ENCODE assay signal across 32 cellular contexts in the genomic region with DNA sequence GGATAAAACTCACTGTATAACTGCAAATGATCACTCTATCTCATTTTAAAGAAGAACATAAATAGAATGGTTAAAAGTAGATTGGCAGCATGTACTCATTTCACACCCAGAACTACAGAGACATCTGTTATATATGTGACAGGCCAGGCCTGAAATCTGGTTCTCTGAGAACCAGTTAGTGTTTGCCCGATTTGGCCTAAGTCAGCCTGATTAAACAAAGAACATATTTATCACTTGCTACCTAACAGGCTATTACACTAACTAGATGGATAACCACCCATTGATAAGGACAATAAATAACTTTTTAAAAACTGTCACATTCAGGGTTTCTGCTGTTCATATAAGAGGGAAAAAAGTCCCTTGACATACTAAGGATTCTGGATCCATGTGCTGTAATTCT.
"Had no signal": no experiment of that assay in that cellular context is flagged by ENCODE, and none has a peak within 500 bp of the region (broad histone marks: within the 10 kb centered on the region; RNA-seq: fewer than 3 reads in every experiment).

No MANE protein-coding gene starts in this region.

- H3K27ac Mint-ChIP-seq: activated CD4-positive, alpha-beta memory T cell treated with anti-CD3 and anti-CD28 coated beads, Interleukin-2, amount 10 ng/mL, durations not matched to agents 7 days and 5 days; activated CD4-positive, alpha-beta T cell treated with anti-CD3 and anti-CD28 coated beads, Interleukin-2, amount 10 ng/mL, durations not matched to agents 7 days and 5 days; activated naive CD8-positive, alpha-beta T cell; activated T-helper 17 cell treated with anti-CD3 and anti-CD28 coated beads, Interleukin-2, amount 50 U/mL, for 72 hours; WTC11 had no signal

- H3K27me3 ChIP-seq: breast epithelium, cardiac muscle cell, colonic mucosa, esophagus squamous epithelium, gastroesophageal sphincter, heart right ventricle had no signal

- H3K36me3 Mint-ChIP-seq: activated naive CD8-positive, alpha-beta T cell had no signal

- H3K27me3 Mint-ChIP-seq: activated CD4-positive, alpha-beta memory T cell treated with anti-CD3 and anti-CD28 coated beads, Interleukin-2, amount 10 ng/mL, durations not matched to agents 7 days and 5 days; activated CD4-positive, alpha-beta T cell treated with anti-CD3 and anti-CD28 coated beads, Interleukin-2, amount 10 ng/mL, durations not matched to agents 7 days and 5 days; activated T-helper 17 cell treated with anti-CD3 and anti-CD28 coated beads, Interleukin-2, amount 50 U/mL, for 72 hours had no signal

- H3K27ac ChIP-seq: breast epithelium, cardiac muscle cell, colonic mucosa, epithelial cell of prostate, esophagus squamous epithelium, gastroesophageal sphincter, heart right ventricle had no signal

- H3K9me3 Mint-ChIP-seq: activated CD4-positive, alpha-beta memory T cell treated with anti-CD3 and anti-CD28 coated beads, Interleukin-2, amount 10 ng/mL, durations not matched to agents 7 days and 5 days; activated CD4-positive, alpha-beta T cell treated with anti-CD3 and anti-CD28 coated beads, Interleukin-2, amount 10 ng/mL, durations not matched to agents 7 days and 5 days; activated T-cell treated with anti-CD3 and anti-CD28 coated beads, Interleukin-2, amount 50 U/mL, for 4 hours; activated T-helper 17 cell treated with anti-CD3 and anti-CD28 coated beads, Interleukin-2, amount 50 U/mL, for 72 hours had no signal

- DNase-seq: activated CD4-positive, alpha-beta memory T cell treated with anti-CD3 and anti-CD28 coated beads, Interleukin-2, amount 10 ng/mL, durations not matched to agents 7 days and 5 days; activated CD4-positive, alpha-beta T cell treated with anti-CD3 and anti-CD28 coated beads for 1 hour; activated CD4-positive, alpha-beta T cell treated with anti-CD3 and anti-CD28 coated beads for 4 hours; activated CD4-positive, alpha-beta T cell treated with anti-CD3 and anti-CD28 coated beads, Interleukin-2, amount 10 ng/mL, durations not matched to agents 7 days and 5 days; activated CD4-positive, alpha-beta T cell treated with anti-CD3 and anti-CD28 coated beads, Interleukin-2, amount 50 U/mL, for 4 hours; activated CD8-positive, alpha-beta memory T cell treated with anti-CD3 and anti-CD28 coated beads, Interleukin-2, amount 50 U/mL, for 48 hours; activated effector memory CD4-positive, alpha-beta T cell treated with Interleukin-2 at 50 U/mL for 16 hours; activated gamma-delta T cell treated with Interleukin-2 at 50 U/mL for 16 hours; activated naive CD4-positive, alpha-beta T cell treated with anti-CD3 and anti-CD28 coated beads, Interleukin-2, amount 50 U/mL, for 16 hours; activated naive CD4-positive, alpha-beta T cell treated with Interleukin-2 at 50 U/mL for 16 hours; activated T-cell treated with anti-CD3 and anti-CD28 coated beads for 4 hours; activated T-cell treated with anti-CD3 and anti-CD28 coated beads, Interleukin-2, amount 50 U/mL, for 4 hours; amniotic stem cell; anterior cingulate cortex; central memory CD4-positive, alpha-beta T cell; cerebellar nuclear complex; colonic mucosa; effector CD8-positive, alpha-beta T cell; esophagus squamous epithelium; foreskin melanocyte; heart right ventricle; T-helper 2 cell had no signal

- H3K36me3 ChIP-seq: breast epithelium, cardiac muscle cell, colonic mucosa, esophagus squamous epithelium, gastroesophageal sphincter, heart right ventricle had no signal

- H3K4me3 ChIP-seq: breast epithelium, cardiac muscle cell, colonic mucosa, esophagus squamous epithelium, gastroesophageal sphincter, heart right ventricle had no signal

- FAIRE-seq: astrocyte, endometrium, endothelial cell of umbilical vein had no signal

- H3K4me3 Mint-ChIP-seq: activated CD4-positive, alpha-beta memory T cell treated with anti-CD3 and anti-CD28 coated beads, Interleukin-2, amount 10 ng/mL, durations not matched to agents 7 days and 5 days; activated CD4-positive, alpha-beta T cell treated with anti-CD3 and anti-CD28 coated beads, Interleukin-2, amount 10 ng/mL, durations not matched to agents 7 days and 5 days; activated naive CD8-positive, alpha-beta T cell; activated T-cell treated with anti-CD3 and anti-CD28 coated beads, Interleukin-2, amount 50 U/mL, for 4 hours; activated T-helper 17 cell treated with anti-CD3 and anti-CD28 coated beads, Interleukin-2, amount 50 U/mL, for 72 hours; WTC11 had no signal

- H3K4me1 Mint-ChIP-seq: activated CD4-positive, alpha-beta memory T cell treated with anti-CD3 and anti-CD28 coated beads, Interleukin-2, amount 10 ng/mL, durations not matched to agents 7 days and 5 days; activated CD4-positive, alpha-beta T cell treated with anti-CD3 and anti-CD28 coated beads, Interleukin-2, amount 10 ng/mL, durations not matched to agents 7 days and 5 days; activated T-helper 17 cell treated with anti-CD3 and anti-CD28 coated beads, Interleukin-2, amount 50 U/mL, for 72 hours; WTC11 had no signal
